Comparison of ENCODE assay signal across 13 cellular contexts in genomic region chrX:118350221-118350620, GRCh38. TPM values are rescaled to one million over a fixed set of nuclear protein-coding genes. Genes with fewer than 3 reads are reported as not detected.
A peak's percentile ranks its signal among the peaks of the same experiment; 100 is the strongest.
DNase-seq lines count a peak whose midpoint lies in the region; ATAC-seq, FAIRE-seq and TF ChIP-seq lines count a peak whose summit lies in the region.
"Had no signal": no experiment of that assay in that cellular context is flagged by ENCODE, and none has a peak within 500 bp of the region (broad histone marks: within the 10 kb centered on the region; RNA-seq: fewer than 3 reads in every experiment).

No MANE protein-coding gene starts in this region.

- no peak overlapping the region for H3K27ac ChIP-seq in CD8-positive, alpha-beta memory T cell (ENCODE audit: low read depth, low read length)
- no peak overlapping the region for H3K27ac ChIP-seq in keratinocyte (ENCODE audit: control insufficient read depth, insufficient read depth, low read length)
- H3K27ac ChIP-seq: ovary had no signal

- H4K20me1 ChIP-seq in keratinocyte (ENCODE audit: control insufficient read depth, extremely low read depth, insufficient read depth, low read length), result no peaks in the 10 kb centered on the region

- peaks cover 71% of the 10 kb centered on the region for H3K79me2 ChIP-seq in keratinocyte (ENCODE audit: control insufficient read depth, insufficient read depth, low read length)

- CTCF ChIA-PET in CD8-positive, alpha-beta memory T cell (lab: Charles Lee), result no interaction called here
- CTCF ChIA-PET in activated CD8-positive, alpha-beta T cell treated with anti-CD3 and anti-CD28 coated beads, Interleukin-2, amount 10 ng/mL, durations not matched to agents 7 days and 5 days (lab: Charles Lee), result no interaction called here

- no peaks in the 10 kb centered on the region for H3K9me3 ChIP-seq in CD8-positive, alpha-beta memory T cell (ENCODE audit: low read length)
- H3K9me3 ChIP-seq in keratinocyte (ENCODE audit: control insufficient read depth, low read depth, low read length), result no peaks in the 10 kb centered on the region
- H3K9me3 ChIP-seq: ovary had no signal

- POLR2A ChIA-PET in CD8-positive, alpha-beta memory T cell (lab: Charles Lee), result no interaction called here
- POLR2A ChIA-PET in activated CD8-positive, alpha-beta T cell treated with anti-CD3 and anti-CD28 coated beads, Interleukin-2, amount 10 ng/mL, durations not matched to agents 7 days and 5 days (lab: Charles Lee), result no interaction called here

- peak overlapping the region in 5 of 7 donors; percentile 41 to 70 (median 54) for H3K4me3 Mint-ChIP-seq in CD8-positive, alpha-beta memory T cell
- H3K4me3 Mint-ChIP-seq in activated CD8-positive, alpha-beta T cell treated with anti-CD3 and anti-CD28 coated beads, Interleukin-2, amount 10 ng/mL, durations not matched to agents 7 days and 5 days, result peak overlapping the region; percentile 67

- H3K36me3 ChIP-seq in CD8-positive, alpha-beta memory T cell (ENCODE audit: insufficient read depth, low read length), result no peaks in the 10 kb centered on the region
- H3K36me3 ChIP-seq in keratinocyte (ENCODE audit: control insufficient read depth in 2 of 2, extremely low read depth in 1 of 2, insufficient read depth in 2 of 2, low read length in 2 of 2), result no peaks in the 10 kb centered on the region
- H3K36me3 ChIP-seq: ovary had no signal

- H3K4me2 ChIP-seq in keratinocyte (ENCODE audit: control insufficient read depth, extremely low read depth, insufficient read depth, low read depth, low read length), result peak overlapping the region; percentile 23

- H3K27me3 Mint-ChIP-seq in CD8-positive, alpha-beta memory T cell, result peaks cover 0 to 5% of the 10 kb centered on the region in 2 donors
- no peaks in the 10 kb centered on the region for H3K27me3 Mint-ChIP-seq in activated CD8-positive, alpha-beta T cell treated with anti-CD3 and anti-CD28 coated beads, Interleukin-2, amount 10 ng/mL, durations not matched to agents 7 days and 5 days (ENCODE audit: low read depth)

- no peaks in the 10 kb centered on the region for H3K9me3 Mint-ChIP-seq in CD8-positive, alpha-beta memory T cell
- no peaks in the 10 kb centered on the region for H3K9me3 Mint-ChIP-seq in activated CD8-positive, alpha-beta T cell treated with anti-CD3 and anti-CD28 coated beads, Interleukin-2, amount 10 ng/mL, durations not matched to agents 7 days and 5 days (ENCODE audit: insufficient read depth)
- no peaks in the 10 kb centered on the region for H3K9me3 Mint-ChIP-seq in activated naive CD4-positive, alpha-beta T cell treated with anti-CD3 and anti-CD28 coated beads, Interleukin-2, amount 50 U/mL, for 72 hours

- no peak for TF ChIP-seq CTCF in keratinocyte (optimal IDR thresholded peaks at IDR 0.05 in 1 of 3, IDR thresholded peaks at IDR 0.05 in 1 of 3, conservative IDR thresholded peaks at IDR 0.05 in 1 of 3; ENCODE audit: extremely low read depth in 1 of 3, insufficient read depth in 2 of 3, low read length in 3 of 3)

- H3K9ac ChIP-seq in keratinocyte (ENCODE audit: control insufficient read depth, extremely low read depth, insufficient read depth, low read length), result no peak overlapping the region

- no peaks in the 10 kb centered on the region for H3K9me1 ChIP-seq in keratinocyte (ENCODE audit: control insufficient read depth, extremely low read depth, insufficient read depth, low read length)

- ATAC-seq in activated CD8-positive, alpha-beta T cell treated with anti-CD3 and anti-CD28 coated beads, Interleukin-2, amount 10 ng/mL, durations not matched to agents 7 days and 5 days, result no peak
- no peak for ATAC-seq in activated naive CD4-positive, alpha-beta T cell treated with anti-CD3 and anti-CD28 coated beads, Interleukin-2, amount 50 U/mL, for 72 hours
- no peak for ATAC-seq in GM21423 (IDR thresholded peaks at IDR 0.05; ENCODE audit: unreplicated experiment)

- peak overlapping the region in 6 of 8 donors; percentile 1 to 91 (median 50) for H3K27ac Mint-ChIP-seq in CD8-positive, alpha-beta memory T cell
- H3K27ac Mint-ChIP-seq in activated CD8-positive, alpha-beta T cell treated with anti-CD3 and anti-CD28 coated beads, Interleukin-2, amount 10 ng/mL, durations not matched to agents 7 days and 5 days, result peak overlapping the region; percentile 71
- H3K27ac Mint-ChIP-seq in activated naive CD4-positive, alpha-beta T cell treated with anti-CD3 and anti-CD28 coated beads, Interleukin-2, amount 50 U/mL, for 72 hours, result peak overlapping the region in 1 of 2 donors; percentile 53

- no peaks in the 10 kb centered on the region for H3K27me3 ChIP-seq in CD8-positive, alpha-beta memory T cell (ENCODE audit: insufficient read depth, low read length, poor library complexity, severe bottlenecking)
- no peaks in the 10 kb centered on the region for H3K27me3 ChIP-seq in keratinocyte (ENCODE audit: control insufficient read depth, extremely low read depth, insufficient read depth, low read length)
- H3K27me3 ChIP-seq: ovary had no signal

- DNase-seq in CD8-positive, alpha-beta memory T cell, result no peak
- peak; percentile 55 for DNase-seq in M059J (ENCODE audit: low read depth)
- no peak for DNase-seq in activated CD8-positive, alpha-beta T cell treated with anti-CD3 and anti-CD28 coated beads, Interleukin-2, amount 10 ng/mL, durations not matched to agents 7 days and 5 days
- DNase-seq in keratinocyte (ENCODE audit: low read depth, low spot score), result no peak
- no peak for DNase-seq in activated naive CD4-positive, alpha-beta T cell treated with anti-CD3 and anti-CD28 coated beads, Interleukin-2, amount 50 U/mL, for 72 hours (ENCODE audit: low spot score in 2 of 2)
- DNase-seq in NCI-H524 treated with DMSO at 0.1 percent for 48 hours (lab: John Stamatoyannopoulos, UW), result no peak
- DNase-seq in COLO668 (lab: John Stamatoyannopoulos, UW; ENCODE audit: unreplicated experiment), result no peak
- DNase-seq: aorta, DND-41, hippocampal formation, NCI-H1694, ovary had no signal

- dilution Hi-C loops in keratinocyte (cut with MboI; ENCODE audit: extremely low pct_ligation_motif_present, low sequenced_read_pairs), result no loop called here

- H3K36me3 Mint-ChIP-seq in CD8-positive, alpha-beta memory T cell, result peaks cover 0 to 12% (median 0%) of the 10 kb centered on the region in 3 donors
- peaks cover 6% of the 10 kb centered on the region for H3K36me3 Mint-ChIP-seq in activated CD8-positive, alpha-beta T cell treated with anti-CD3 and anti-CD28 coated beads, Interleukin-2, amount 10 ng/mL, durations not matched to agents 7 days and 5 days (ENCODE audit: low read depth)
- no peaks in the 10 kb centered on the region for H3K36me3 Mint-ChIP-seq in activated naive CD4-positive, alpha-beta T cell treated with anti-CD3 and anti-CD28 coated beads, Interleukin-2, amount 50 U/mL, for 72 hours

- H2AFZ ChIP-seq in keratinocyte (ENCODE audit: control insufficient read depth, low read length), result no peak overlapping the region

- H3K4me1 Mint-ChIP-seq in CD8-positive, alpha-beta memory T cell, result peaks cover 57 to 75% (median 74%) of the 10 kb centered on the region in 3 donors
- peaks cover 53% of the 10 kb centered on the region for H3K4me1 Mint-ChIP-seq in activated CD8-positive, alpha-beta T cell treated with anti-CD3 and anti-CD28 coated beads, Interleukin-2, amount 10 ng/mL, durations not matched to agents 7 days and 5 days (ENCODE audit: low read depth)

- FAIRE-seq in keratinocyte (lab: Jason Lieb, UNC), result no peak

- H3K4me1 ChIP-seq in CD8-positive, alpha-beta memory T cell (ENCODE audit: insufficient read depth, low read length), result peaks cover 43% of the 10 kb centered on the region
- H3K4me1 ChIP-seq in keratinocyte (ENCODE audit: control insufficient read depth, extremely low read depth, insufficient read depth, low read length), result peaks cover 23% of the 10 kb centered on the region

- H3K4me3 ChIP-seq in CD8-positive, alpha-beta memory T cell (ENCODE audit: low read length), result no peak overlapping the region
- H3K4me3 ChIP-seq in keratinocyte (ENCODE audit: control insufficient read depth in 2 of 3, extremely low read depth in 1 of 3, insufficient read depth in 2 of 3, low read depth in 1 of 3, low read length in 3 of 3), result no peak overlapping the region
- H3K4me3 ChIP-seq: ovary had no signal

RNA-seq across cellular contexts. Expression of gene WDR44, which starts 4.3 kb away (rescaled TPM):
- 10 to 100 TPM; 12.1 to 12.4 TPM for total RNA-seq in CD8-positive, alpha-beta memory T cell
- polyA plus RNA-seq in CD8-positive, alpha-beta memory T cell, result 9.3 TPM
- 25.0 and 38.0 TPM in 2 replicates for total RNA-seq in M059J (2014; rRNA removed; shearing (Covaris generic))
- total RNA-seq in activated CD8-positive, alpha-beta T cell treated with anti-CD3 and anti-CD28 coated beads, Interleukin-2, amount 10 ng/mL, durations not matched to agents 7 days and 5 days, result 10 to 100 TPM; 26.5 to 29.7 TPM
- polyA plus RNA-seq in keratinocyte, result 13.2 to 22.9 TPM (median 16.1 TPM) in 3 replicates
- polyA plus RNA-seq in keratinocyte (2011; ENCODE audit: low read depth), result 12.4 TPM
- 7.8 and 14.7 TPM in 2 replicates for polyA plus RNA-seq in keratinocyte (2011; cell fraction: cytosol; rRNA removed)
- polyA plus RNA-seq in keratinocyte (2011; cell fraction: nucleus; rRNA removed), result 27.2 and 35.4 TPM in 2 replicates
- 7.2 and 11.8 TPM in 2 replicates for polyA plus RNA-seq in keratinocyte (2012; ENCODE audit: low replicate concordance)
- polyA minus RNA-seq in keratinocyte, result 3.1 to 29.3 TPM (median 13.2 TPM) in 3 replicates
- 14.8 TPM for polyA minus RNA-seq in keratinocyte (2011; cell fraction: cytosol; rRNA and poly(A)+ RNA removed)
- polyA minus RNA-seq in keratinocyte (2011; cell fraction: nucleus; rRNA and poly(A)+ RNA removed), result 26.8 and 47.5 TPM in 2 replicates
- 1 to 10 TPM; 8.0 TPM for total RNA-seq in activated naive CD4-positive, alpha-beta T cell treated with anti-CD3 and anti-CD28 coated beads, Interleukin-2, amount 50 U/mL, for 72 hours
